In the genomic region with DNA sequence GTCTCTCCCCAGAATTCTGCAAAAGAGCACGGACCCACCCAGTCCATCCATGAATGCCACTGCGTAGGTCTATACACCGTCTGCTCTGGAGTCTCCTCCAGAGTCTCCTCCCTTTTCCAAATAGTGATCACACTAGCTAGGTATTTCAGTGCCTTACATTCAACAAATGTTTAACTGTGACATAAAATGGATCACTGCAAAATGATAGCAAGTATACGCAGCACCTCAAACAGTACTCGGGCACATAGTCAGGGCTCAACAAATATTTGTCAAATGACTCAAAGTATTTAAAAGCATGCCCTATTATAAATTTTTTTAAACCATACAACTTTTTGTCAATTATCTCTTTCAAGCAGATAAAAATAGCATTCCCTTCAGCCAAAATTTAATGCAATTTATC, we compare ENCODE assay signal across 17 cellular contexts.
"Had no signal": no experiment of that assay in that cellular context is flagged by ENCODE, and none has a peak within 500 bp of the region (broad histone marks: within the 10 kb centered on the region; RNA-seq: fewer than 3 reads in every experiment).

No MANE protein-coding gene starts in this region.

- H3K27ac ChIP-seq: colonic mucosa, heart left ventricle, neutrophil, upper lobe of right lung had no signal

- H3K27me3 ChIP-seq: colonic mucosa, heart left ventricle, neutrophil, upper lobe of right lung had no signal

- H3K4me3 ChIP-seq: colonic mucosa, heart left ventricle, thoracic aorta, upper lobe of right lung had no signal

- H3K9me3 ChIP-seq: colonic mucosa, heart left ventricle, neutrophil, thoracic aorta, upper lobe of right lung had no signal

- H3K36me3 ChIP-seq: colonic mucosa, neutrophil, thoracic aorta had no signal

- DNase-seq: activated CD4-positive, alpha-beta T cell treated with anti-CD3 and anti-CD28 coated beads, Interleukin-2, amount 50 U/mL, for 48 hours; activated naive CD4-positive, alpha-beta T cell treated with anti-CD3 and anti-CD28 coated beads for 36 hours; caudate nucleus; colonic mucosa; foreskin melanocyte; heart left ventricle; naive thymus-derived CD8-positive, alpha-beta T cell; retina; stimulated activated CD4-positive, alpha-beta T cell treated with anti-CD3 and anti-CD28 coated beads, Interleukin-12 subunit alpha, Interleukin-12 subunit beta, amount 100 ng/mL, for 4 hours; stimulated activated CD4-positive, alpha-beta T cell treated with anti-CD3 and anti-CD28 coated beads, Interleukin-2, amount 100 ng/mL, for 24 hours; T-helper 1 cell; T1000; upper lobe of right lung had no signal

- ATAC-seq: activated T-helper 17 cell treated with anti-CD3 and anti-CD28 coated beads, Interleukin-2, amount 50 U/mL, for 72 hours; heart left ventricle; naive thymus-derived CD8-positive, alpha-beta T cell; stimulated activated effector memory CD8-positive, alpha-beta T cell treated with anti-CD3 and anti-CD28 coated beads, Interleukin-12 subunit alpha, Interleukin-12 subunit beta, amount 100 ng/mL, for 72 hours; upper lobe of right lung had no signal

- H3K4me1 ChIP-seq: colonic mucosa, heart left ventricle, upper lobe of right lung had no signal
